In the genomic region with DNA sequence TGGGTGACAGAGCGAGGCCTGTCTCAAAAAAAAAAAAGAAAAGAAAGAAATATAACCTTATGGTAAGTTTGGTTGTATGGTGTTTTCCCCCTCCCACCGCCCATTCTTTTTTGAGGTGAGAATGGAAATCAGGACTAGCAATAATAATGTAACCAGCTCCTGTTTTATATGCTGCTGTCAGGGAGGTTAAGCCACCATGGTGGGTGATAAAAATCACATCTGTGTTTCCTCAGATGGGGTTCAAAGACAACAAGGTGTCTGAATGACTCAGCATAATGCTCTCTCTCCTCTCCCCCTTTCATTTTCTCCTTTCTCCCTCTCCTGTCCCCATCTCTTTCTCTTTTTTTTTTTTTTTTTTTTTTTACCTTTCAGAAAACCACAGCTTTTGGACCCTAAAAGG, we compare ENCODE assay signal across 14 cellular contexts. TPM values are rescaled to one million over a fixed set of nuclear protein-coding genes. Genes with fewer than 3 reads are reported as not detected.
A peak's percentile ranks its signal among the peaks of the same experiment; 100 is the strongest.
DNase-seq lines count a peak whose midpoint lies in the region; ATAC-seq and TF ChIP-seq lines count a peak whose summit lies in the region.
"Had no signal": no experiment of that assay in that cellular context is flagged by ENCODE, and none has a peak within 500 bp of the region (broad histone marks: within the 10 kb centered on the region; RNA-seq: fewer than 3 reads in every experiment).

No MANE protein-coding gene starts in this region.

- no peaks in the 10 kb centered on the region for H3K27me3 ChIP-seq in CD4-positive, alpha-beta T cell (ENCODE audit: control insufficient read depth, insufficient read depth, low read length)
- no peaks in the 10 kb centered on the region for H3K27me3 ChIP-seq in GM23338 (ENCODE audit: insufficient read depth)
- H3K27me3 ChIP-seq: breast epithelium, ovary, SJSA1 had no signal

- CTCF ChIA-PET in CD4-positive, alpha-beta T cell (lab: Charles Lee): interaction anchor here (0.6 kb wide), 1 partner anchor 783 kb away, joined by 4 read pairs; no protein-coding TSS in a partner anchor
- CTCF ChIA-PET in activated CD4-positive, alpha-beta memory T cell treated with anti-CD3 and anti-CD28 coated beads, Interleukin-2, amount 10 ng/mL, durations not matched to agents 7 days and 5 days (lab: Charles Lee): interaction anchor here (0.6 to 2.8 kb wide), 5 partner anchors 43 to 136 kb away, joined by 3 to 10 read pairs (median 4); no protein-coding TSS in a partner anchor
- CTCF ChIA-PET in MCF 10A (lab: Yijun Ruan, JAX): interaction anchor here (0.6 to 1.2 kb wide), 3 partner anchors 32 to 716 kb away, joined by 3 to 8 read pairs (median 7); no protein-coding TSS in a partner anchor

- POLR2A ChIA-PET in CD4-positive, alpha-beta T cell (lab: Charles Lee): interaction anchor here (0.8 to 2.0 kb wide), 3 partner anchors 44 to 132 kb away, joined by 3 to 8 read pairs (median 8); partner anchors contain the start of gene LSM14A
- POLR2A ChIA-PET in activated CD4-positive, alpha-beta memory T cell treated with anti-CD3 and anti-CD28 coated beads, Interleukin-2, amount 10 ng/mL, durations not matched to agents 7 days and 5 days (lab: Charles Lee): interaction anchor here (0.7 to 3.6 kb wide), 9 partner anchors 11 to 202 kb away, joined by 3 to 29 read pairs (median 3); partner anchors contain the start of gene LSM14A
- POLR2A ChIA-PET in MCF 10A (lab: Yijun Ruan, JAX): interaction anchor here (0.6 to 1.2 kb wide), 2 partner anchors 20 to 49 kb away, joined by 3 read pairs; no protein-coding TSS in a partner anchor

- no peak for DNase-seq in CD4-positive, alpha-beta T cell
- DNase-seq in GM23338 (ENCODE audit: low spot score) (no peak), head of caudate nucleus (no peak), MCF 10A (ENCODE audit: unreplicated experiment) (no peak)
- peak; percentile 24 for DNase-seq in activated CD4-positive, alpha-beta memory T cell treated with anti-CD3 and anti-CD28 coated beads, Interleukin-2, amount 10 ng/mL, durations not matched to agents 7 days and 5 days
- no peak for DNase-seq in natural killer cell treated with Interleukin-12 subunit alpha and Interleukin-12 subunit beta and Interleukin-15 and Interleukin-18, amount 100 ng/mL, for 72 hours (ENCODE audit: low spot score)
- DNase-seq: effector CD4-positive, alpha-beta T cell; NCI-H1092; NCI-H2227 treated with DMSO at 0.1 percent for 48 hours; ovary had no signal

- intact Hi-C loops in CD4-positive, alpha-beta T cell (cut with DNase I, micrococcal nuclease): no loop called here
- intact Hi-C loops in head of caudate nucleus (cut with DNase I): no loop called here
- intact Hi-C loops in MCF 10A (cut with micrococcal nuclease): no loop called here

- peaks cover 16% of the 10 kb centered on the region for H3F3A ChIP-seq in GM23338 (replicated peaks; ENCODE audit: low read depth)

- peak overlapping the region; percentile 47 for H3K27ac Mint-ChIP-seq in CD4-positive, alpha-beta T cell
- H3K27ac Mint-ChIP-seq in GM23338 (peak overlapping the region; percentile 95), MCF 10A (ENCODE audit: low read depth, unreplicated experiment) (no peak overlapping the region)
- peak overlapping the region; percentile 60 for H3K27ac Mint-ChIP-seq in activated CD4-positive, alpha-beta memory T cell treated with anti-CD3 and anti-CD28 coated beads, Interleukin-2, amount 10 ng/mL, durations not matched to agents 7 days and 5 days
- H3K27ac Mint-ChIP-seq in natural killer cell treated with Interleukin-12 subunit alpha and Interleukin-12 subunit beta and Interleukin-15 and Interleukin-18, amount 100 ng/mL, for 72 hours: peak overlapping the region; percentile 74 to 85

- H3K9me3 Mint-ChIP-seq in CD4-positive, alpha-beta T cell: no peaks in the 10 kb centered on the region
- no peaks in the 10 kb centered on the region for H3K9me3 Mint-ChIP-seq in GM23338
- no peaks in the 10 kb centered on the region for H3K9me3 Mint-ChIP-seq in activated CD4-positive, alpha-beta memory T cell treated with anti-CD3 and anti-CD28 coated beads, Interleukin-2, amount 10 ng/mL, durations not matched to agents 7 days and 5 days
- H3K9me3 Mint-ChIP-seq in natural killer cell treated with Interleukin-12 subunit alpha and Interleukin-12 subunit beta and Interleukin-15 and Interleukin-18, amount 100 ng/mL, for 72 hours: no peaks in the 10 kb centered on the region
- H3K9me3 Mint-ChIP-seq in MCF 10A (ENCODE audit: unreplicated experiment): no peaks in the 10 kb centered on the region

- peaks cover 96% of the 10 kb centered on the region for H3K36me3 Mint-ChIP-seq in CD4-positive, alpha-beta T cell (ENCODE audit: low read depth)
- H3K36me3 Mint-ChIP-seq in GM23338 (ENCODE audit: low read depth) (peaks cover 83% of the 10 kb centered on the region), MCF 10A (ENCODE audit: insufficient read depth, unreplicated experiment) (peaks cover 88% of the 10 kb centered on the region)
- H3K36me3 Mint-ChIP-seq in activated CD4-positive, alpha-beta memory T cell treated with anti-CD3 and anti-CD28 coated beads, Interleukin-2, amount 10 ng/mL, durations not matched to agents 7 days and 5 days (ENCODE audit: low read depth): peaks cover 88% of the 10 kb centered on the region
- H3K36me3 Mint-ChIP-seq in natural killer cell treated with Interleukin-12 subunit alpha and Interleukin-12 subunit beta and Interleukin-15 and Interleukin-18, amount 100 ng/mL, for 72 hours: peaks cover 51% of the 10 kb centered on the region

- H3K4me3 ChIP-seq in GM23338: no peak overlapping the region
- H3K4me3 ChIP-seq: breast epithelium, ovary, SJSA1 had no signal

- H3K36me3 ChIP-seq in GM23338 (ENCODE audit: insufficient read depth): peaks cover 40% of the 10 kb centered on the region
- H3K36me3 ChIP-seq: ovary had no signal

- no peak overlapping the region for H3K4me3 Mint-ChIP-seq in CD4-positive, alpha-beta T cell
- H3K4me3 Mint-ChIP-seq in GM23338 (no peak overlapping the region), MCF 10A (ENCODE audit: unreplicated experiment) (no peak overlapping the region)
- H3K4me3 Mint-ChIP-seq in activated CD4-positive, alpha-beta memory T cell treated with anti-CD3 and anti-CD28 coated beads, Interleukin-2, amount 10 ng/mL, durations not matched to agents 7 days and 5 days: no peak overlapping the region
- H3K4me3 Mint-ChIP-seq in natural killer cell treated with Interleukin-12 subunit alpha and Interleukin-12 subunit beta and Interleukin-15 and Interleukin-18, amount 100 ng/mL, for 72 hours: peak overlapping the region; percentile 64
- H3K4me3 Mint-ChIP-seq: CD14-positive monocyte had no signal

- H3K9me2 ChIP-seq in GM23338 (ENCODE audit: insufficient read depth): no peaks in the 10 kb centered on the region

- no peak for ATAC-seq in CD4-positive, alpha-beta T cell (ENCODE audit: poor library complexity)
- ATAC-seq in GM23338 (no peak), GM18873 (IDR thresholded peaks at IDR 0.05; ENCODE audit: low FRiP score, unreplicated experiment) (no peak)
- ATAC-seq in natural killer cell treated with Interleukin-12 subunit alpha and Interleukin-12 subunit beta and Interleukin-15 and Interleukin-18, amount 100 ng/mL, for 72 hours: peak; percentile 76

- H3K4me1 Mint-ChIP-seq in CD4-positive, alpha-beta T cell (ENCODE audit: low read depth): peaks cover 34% of the 10 kb centered on the region
- peaks cover 35% of the 10 kb centered on the region for H3K4me1 Mint-ChIP-seq in GM23338
- H3K4me1 Mint-ChIP-seq in activated CD4-positive, alpha-beta memory T cell treated with anti-CD3 and anti-CD28 coated beads, Interleukin-2, amount 10 ng/mL, durations not matched to agents 7 days and 5 days: peaks cover 57% of the 10 kb centered on the region
- H3K4me1 Mint-ChIP-seq in natural killer cell treated with Interleukin-12 subunit alpha and Interleukin-12 subunit beta and Interleukin-15 and Interleukin-18, amount 100 ng/mL, for 72 hours (ENCODE audit: low read depth in 2 of 2): peaks cover 34 to 56% of the 10 kb centered on the region in 2 donors
- peaks cover 9% of the 10 kb centered on the region for H3K4me1 Mint-ChIP-seq in MCF 10A (ENCODE audit: insufficient read depth, unreplicated experiment)

- no peaks in the 10 kb centered on the region for H3K27me3 Mint-ChIP-seq in CD4-positive, alpha-beta T cell
- H3K27me3 Mint-ChIP-seq in GM23338 (ENCODE audit: insufficient read depth, low read depth, poor library complexity): no peaks in the 10 kb centered on the region
- no peaks in the 10 kb centered on the region for H3K27me3 Mint-ChIP-seq in activated CD4-positive, alpha-beta memory T cell treated with anti-CD3 and anti-CD28 coated beads, Interleukin-2, amount 10 ng/mL, durations not matched to agents 7 days and 5 days
- no peaks in the 10 kb centered on the region for H3K27me3 Mint-ChIP-seq in natural killer cell treated with Interleukin-12 subunit alpha and Interleukin-12 subunit beta and Interleukin-15 and Interleukin-18, amount 100 ng/mL, for 72 hours
- H3K27me3 Mint-ChIP-seq in MCF 10A (ENCODE audit: insufficient read depth, unreplicated experiment): no peaks in the 10 kb centered on the region

- H3K79me2 ChIP-seq in GM23338 (replicated peaks; ENCODE audit: insufficient read depth): no peaks in the 10 kb centered on the region; the same call in none of the 2 replicates

- H3K9me3 ChIP-seq in CD4-positive, alpha-beta T cell (ENCODE audit: control insufficient read depth, low read length): no peaks in the 10 kb centered on the region
- H3K9me3 ChIP-seq: breast epithelium, ovary, SJSA1 had no signal

- no peak overlapping the region for H3K4me2 ChIP-seq in GM23338

- H3K4me1 ChIP-seq in GM23338 (ENCODE audit: insufficient read depth): peaks cover 16% of the 10 kb centered on the region
- H3K4me1 ChIP-seq: breast epithelium had no signal

- H4K20me1 ChIP-seq in GM23338 (replicated peaks; ENCODE audit: insufficient read depth): no peaks in the 10 kb centered on the region; the same call in 1 of the 2 replicates

- H3K27ac ChIP-seq in CD4-positive, alpha-beta T cell (ENCODE audit: low read depth, low read length): no peak overlapping the region
- peak overlapping the region; percentile 78 for H3K27ac ChIP-seq in GM23338 (ENCODE audit: low read depth)
- H3K27ac ChIP-seq: breast epithelium, ovary had no signal

- BruUV-seq in MCF 10A (replicated peaks; lab: Mats Ljungman, UMichigan): no TSS peak

- no peak overlapping the region for H2AFZ ChIP-seq in GM23338

- no peak for TF ChIP-seq CTCF in CD4-positive, alpha-beta T cell (IDR thresholded peaks at IDR 0.05)
- TF ChIP-seq CTCF in GM23338 (conservative IDR thresholded peaks at IDR 0.05; ENCODE audit: low read depth in 2 of 2) (no peak), MCF 10A (IDR thresholded peaks at IDR 0.05; ENCODE audit: unreplicated experiment) (no peak)

RNA-seq across cellular contexts. Expression of gene GARRE1, which starts 28.3 kb away (rescaled TPM):
- 10 to 100 TPM; 69.7 to 72.0 TPM for total RNA-seq in CD4-positive, alpha-beta T cell
- total RNA-seq in GM23338 (2014; rRNA removed; shearing (Covaris generic)): 16.0 and 19.4 TPM in 2 replicates
- polyA plus RNA-seq in GM23338 (2016; fragmentation: Nextera tagmentation; extraction: Ambion mirVana): 20.0 and 23.5 TPM in 2 replicates
- total RNA-seq in activated CD4-positive, alpha-beta memory T cell treated with anti-CD3 and anti-CD28 coated beads, Interleukin-2, amount 10 ng/mL, durations not matched to agents 7 days and 5 days: 10 to 100 TPM; 14.3 to 14.4 TPM
- total RNA-seq in natural killer cell treated with Interleukin-12 subunit alpha and Interleukin-12 subunit beta and Interleukin-15 and Interleukin-18, amount 100 ng/mL, for 72 hours: 10 to 100 TPM in 1 of 2 donors, 1 to 10 TPM in 1; 9.6 to 13.3 TPM
- 12.8 and 19.1 TPM in 2 replicates for total RNA-seq in MCF 10A (2022)

RNA-seq across cellular contexts. Expression of gene LSM14A, which starts 53.7 kb away (rescaled TPM):
- 100 to 1,000 TPM; 210 to 217 TPM for total RNA-seq in CD4-positive, alpha-beta T cell
- 148 and 166 TPM in 2 replicates for total RNA-seq in GM23338 (2014; rRNA removed; shearing (Covaris generic))
- 98.8 and 109 TPM in 2 replicates for polyA plus RNA-seq in GM23338 (2016; fragmentation: Nextera tagmentation; extraction: Ambion mirVana)
- 100 to 1,000 TPM; 120 to 129 TPM for total RNA-seq in activated CD4-positive, alpha-beta memory T cell treated with anti-CD3 and anti-CD28 coated beads, Interleukin-2, amount 10 ng/mL, durations not matched to agents 7 days and 5 days
- total RNA-seq in natural killer cell treated with Interleukin-12 subunit alpha and Interleukin-12 subunit beta and Interleukin-15 and Interleukin-18, amount 100 ng/mL, for 72 hours: 100 to 1,000 TPM; 119 to 135 TPM
- total RNA-seq in MCF 10A (2022): 93.7 and 100 TPM in 2 replicates

Comparison
In these comparisons a context has a peak if more than half of its experiments do, and no peak if none do; other contexts are left out.
1. ATAC-seq: peak in natural killer cell treated with Interleukin-12 subunit alpha and Interleukin-12 subunit beta and Interleukin-15 and Interleukin-18, amount 100 ng/mL, for 72 hours (2 of 2); none in CD4-positive, alpha-beta T cell (single experiment), GM23338 (single experiment) and GM18873 (single experiment).